12 cellular contexts compared by ENCODE assay signal in genomic region chr11:90098261-90098660, GRCh38. TPM values are rescaled to one million over a fixed set of nuclear protein-coding genes. Genes with fewer than 3 reads are reported as not detected.
"Had no signal": no experiment of that assay in that cellular context is flagged by ENCODE, and none has a peak within 500 bp of the region (broad histone marks: within the 10 kb centered on the region; RNA-seq: fewer than 3 reads in every experiment).

No MANE protein-coding gene starts in this region.

RNA-seq across cellular contexts. Expression of gene UBTFL1, which starts 12.5 kb away (rescaled TPM):
- total RNA-seq: activated B cell treated with CpG ODN at 0.5 μM for 24 hours; activated CD4-positive, alpha-beta memory T cell treated with anti-CD3 and anti-CD28 coated beads for 36 hours; activated naive CD4-positive, alpha-beta T cell treated with anti-CD3 and anti-CD28 coated beads for 36 hours; activated naive CD4-positive, alpha-beta T cell treated with anti-CD3 and anti-CD28 coated beads, Interleukin-2, amount 50 U/mL, for 72 hours; activated T-cell treated with anti-CD3 and anti-CD28 coated beads, Interleukin-2, amount 50 U/mL, for 4 hours; activated T-helper 1 cell treated with anti-CD3 and anti-CD28 coated beads, Interleukin-12 subunit alpha, Interleukin-12 subunit beta, Interleukin-2, Interleukin-4 antibody, amounts not matched to agents 30 ng/mL and 10 ng/mL and 1 ng/mL, durations not matched to agents 14 hours and 24 hours and 36 hours; adrenal gland; bronchial epithelial cell; Peyer's patch; SJSA1; T-cell; T-helper 17 cell had no signal

RNA-seq across cellular contexts. Expression of gene NAALAD2, which starts 36.2 kb away (rescaled TPM):
- total RNA-seq: activated B cell treated with CpG ODN at 0.5 μM for 24 hours; activated CD4-positive, alpha-beta memory T cell treated with anti-CD3 and anti-CD28 coated beads for 36 hours; activated naive CD4-positive, alpha-beta T cell treated with anti-CD3 and anti-CD28 coated beads for 36 hours; activated naive CD4-positive, alpha-beta T cell treated with anti-CD3 and anti-CD28 coated beads, Interleukin-2, amount 50 U/mL, for 72 hours; activated T-cell treated with anti-CD3 and anti-CD28 coated beads, Interleukin-2, amount 50 U/mL, for 4 hours; activated T-helper 1 cell treated with anti-CD3 and anti-CD28 coated beads, Interleukin-12 subunit alpha, Interleukin-12 subunit beta, Interleukin-2, Interleukin-4 antibody, amounts not matched to agents 30 ng/mL and 10 ng/mL and 1 ng/mL, durations not matched to agents 14 hours and 24 hours and 36 hours; bronchial epithelial cell; SJSA1; T-cell; T-helper 17 cell had no signal
